ENCODE assay signal across 1 cellular context in genomic region chr22:46006379-46007002, GRCh38.
TF ChIP-seq lines count a peak whose summit lies in the region.

No MANE protein-coding gene starts in this region.

TF ChIP-seq in HepG2, 621 proteins besides CTCF, POLR2A, EP300 and RAD21 (continued from another document and continues in another):
- TF ChIP-seq BCLAF1 (IDR thresholded peaks at IDR 0.05) (no peak), GPBP1L1 (CRISPR knock-in tag; IDR thresholded peaks at IDR 0.05) (no peak), ZNF142 (CRISPR knock-in tag; IDR thresholded peaks at IDR 0.05) (0 out of 2 replicates have a peak, but pooled peaks have one; percentile 37), SOX6 (IDR thresholded peaks at IDR 0.05) (no peak), SOX6 (CRISPR knock-in tag; IDR thresholded peaks at IDR 0.05) (peak; percentile 25; the same call in 1 of the 2 replicates), FOXC1 (CRISPR knock-in tag; IDR thresholded peaks at IDR 0.05; ENCODE audit: borderline replicate concordance) (no peak), ZNF788 (CRISPR knock-in tag; IDR thresholded peaks at IDR 0.05; ENCODE audit: borderline replicate concordance) (peak; percentile 54; the same call in 1 of the 2 replicates), SOX5 (CRISPR knock-in tag; IDR thresholded peaks at IDR 0.05; ENCODE audit: borderline replicate concordance) (peak; percentile 35; the same call in 1 of the 2 replicates), ZNF609 (CRISPR knock-in tag; IDR thresholded peaks at IDR 0.05; ENCODE audit: borderline replicate concordance) (no peak), IKZF5 (CRISPR knock-in tag; IDR thresholded peaks at IDR 0.05) (peak; percentile 53), NR0B2 (CRISPR knock-in tag; IDR thresholded peaks at IDR 0.05) (no peak), SRSF1 (optimal IDR thresholded peaks at IDR 0.05; ENCODE audit: low read depth, low read length) (peak; percentile 64), SNAPC2 (CRISPR knock-in tag; IDR thresholded peaks at IDR 0.05) (no peak), ZNF33A (CRISPR knock-in tag; IDR thresholded peaks at IDR 0.05; ENCODE audit: borderline replicate concordance) (no peak), POGK (CRISPR knock-in tag; conservative IDR thresholded peaks at IDR 0.05) (no peak; the same call in 1 of the 2 replicates), KIAA2018 (CRISPR knock-in tag; IDR thresholded peaks at IDR 0.05; ENCODE audit: borderline replicate concordance) (no peak)
